22 cellular contexts compared by ENCODE assay signal in the genomic region with DNA sequence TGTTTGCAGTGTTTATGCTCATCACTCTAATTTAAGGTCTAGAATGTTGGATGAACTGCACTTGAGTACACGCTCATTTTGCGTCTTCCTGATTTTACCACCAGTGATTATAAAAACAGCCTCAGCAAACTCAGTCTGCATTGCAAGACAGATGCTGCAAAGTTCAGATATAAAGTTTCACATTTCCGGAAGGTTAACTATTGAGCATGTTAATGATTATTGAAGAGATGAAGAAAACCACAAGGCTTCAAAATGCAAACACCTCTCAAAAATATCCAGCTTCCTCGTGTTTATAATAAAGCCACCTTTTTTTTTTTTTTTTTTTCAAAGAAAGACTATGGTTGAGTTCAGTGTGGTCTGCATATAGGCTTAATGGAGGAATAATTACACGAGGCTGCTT.
A peak's percentile ranks its signal among the peaks of the same experiment; 100 is the strongest.
DNase-seq lines count a peak whose midpoint lies in the region; ATAC-seq, FAIRE-seq and TF ChIP-seq lines count a peak whose summit lies in the region.
"Had no signal": no experiment of that assay in that cellular context is flagged by ENCODE, and none has a peak within 500 bp of the region (broad histone marks: within the 10 kb centered on the region; RNA-seq: fewer than 3 reads in every experiment).

No MANE protein-coding gene starts in this region.

- in situ Hi-C loops in Caki2 (cut with HindIII; ENCODE audit: low pct_unique_long_range_greater_than_20kb, low sequenced_read_pairs): no loop called here
- in situ Hi-C loops in HepG2 (cut with HindIII; ENCODE audit: extremely low pct_ligation_motif_present, low pct_unique_long_range_greater_than_20kb): no loop called here
- in situ Hi-C loops in GM13977 (cut with MboI; ENCODE audit: low pct_unique_long_range_greater_than_20kb, low sequenced_read_pairs, unreplicated experiment): no loop called here

- ATAC-seq in HepG2 (peak; percentile 70), GM19328 (IDR thresholded peaks at IDR 0.05; ENCODE audit: unreplicated experiment) (no peak)
- ATAC-seq: GM23338, Panc1 had no signal

- no peak overlapping the region for H3K4me3 ChIP-seq in Loucy (ENCODE audit: low read length, poor library complexity, severe bottlenecking)
- no peak overlapping the region for H3K4me3 ChIP-seq in colonic mucosa
- no peak overlapping the region; a peak in 1 of 6 replicates for H3K4me3 ChIP-seq in HepG2 (replicated peaks in 1 of 3; ENCODE audit: insufficient read depth in 1 of 3, low read depth in 2 of 3, low read length in 3 of 3)
- H3K4me3 ChIP-seq: BLaER1, GM23338, SJSA1 had no signal

- TF ChIP-seq CTCF in Loucy (conservative IDR thresholded peaks at IDR 0.05; ENCODE audit: low read length) (no peak), colonic mucosa (IDR thresholded peaks at IDR 0.05) (no peak), HepG2 (CRISPR knock-in tag; IDR thresholded peaks at IDR 0.05) (no peak), GM13977 (IDR thresholded peaks at IDR 0.05; ENCODE audit: extremely low read depth, insufficient read depth, missing control alignments) (no peak)

- no peak for TF ChIP-seq RAD21 in HepG2 (CRISPR knock-in tag; IDR thresholded peaks at IDR 0.05)

- H3K79me2 ChIP-seq in Loucy (ENCODE audit: insufficient read depth, low read length): no peaks in the 10 kb centered on the region
- no peaks in the 10 kb centered on the region for H3K79me2 ChIP-seq in HepG2 (ENCODE audit: insufficient read depth, low read length)

- TF ChIP-seq EP300 in HepG2 (IDR thresholded peaks at IDR 0.05; ENCODE audit: low read depth in 2 of 2, low read length in 2 of 2): peak in 1 of 2 experiments; percentile 85; a peak in 2 of 4 replicates
- no peak for TF ChIP-seq EP300 in HepG2 (CRISPR knock-in tag; IDR thresholded peaks at IDR 0.05; ENCODE audit: borderline replicate concordance)

- H4K20me1 ChIP-seq in Loucy (ENCODE audit: insufficient read depth, low read length, poor library complexity, severe bottlenecking): no peaks in the 10 kb centered on the region
- no peaks in the 10 kb centered on the region for H4K20me1 ChIP-seq in HepG2 (ENCODE audit: insufficient read depth, low read length)
- H4K20me1 ChIP-seq: BLaER1 had no signal

- H3K4me2 ChIP-seq in Loucy (ENCODE audit: low read depth, low read length, poor library complexity, severe bottlenecking): no peak overlapping the region
- H3K4me2 ChIP-seq in HepG2 (ENCODE audit: low read depth, low read length): peak overlapping the region; percentile 64
- H3K4me2 ChIP-seq: BLaER1, GM23338 had no signal

- no peaks in the 10 kb centered on the region for H3K27me3 ChIP-seq in Loucy (ENCODE audit: insufficient read depth, low read length, poor library complexity, severe bottlenecking)
- no peaks in the 10 kb centered on the region for H3K27me3 ChIP-seq in colonic mucosa
- no peaks in the 10 kb centered on the region for H3K27me3 ChIP-seq in HepG2 (ENCODE audit: control insufficient read depth in 1 of 2, insufficient read depth in 2 of 2, low read length in 2 of 2)
- H3K27me3 ChIP-seq: BLaER1, SJSA1 had no signal

- intact Hi-C loops in colonic mucosa (cut with DNase I) (no loop called here), HepG2 (cut with micrococcal nuclease; ENCODE audit: unreplicated experiment) (loop anchor here (1.0 to 5.0 kb wide), 5 partner anchors 60 to 511 kb away; a partner anchor contains a TSS)

- no TSS peak for BruUV-seq in HepG2 (replicated peaks; lab: Mats Ljungman, UMichigan)

- H3K9me2 ChIP-seq in Loucy (replicated peaks; ENCODE audit: low read depth, low read length): no peaks in the 10 kb centered on the region

- FAIRE-seq in HepG2 (lab: Jason Lieb, UNC): peak; percentile 71
- FAIRE-seq: A204.1, D721Med had no signal

- peak overlapping the region; percentile 12; the same call in 1 of the 2 replicates for H2AFZ ChIP-seq in Loucy (ENCODE audit: low read length)
- no peak overlapping the region for H2AFZ ChIP-seq in HepG2 (ENCODE audit: low read length)
- H2AFZ ChIP-seq: GM23338 had no signal

- CTCF ChIA-PET in HepG2 (lab: Yijun Ruan, JAX; ENCODE audit: low intra/inter-chr PET ratio, low total read pairs): no interaction called here

- H3K27ac ChIP-seq in colonic mucosa: peak overlapping the region; percentile 28
- H3K27ac ChIP-seq in HepG2 (ENCODE audit: extremely low read length, insufficient read depth, low read length): peak overlapping the region; percentile 79
- H3K27ac ChIP-seq: BLaER1, HL-60, SJSA1 had no signal

- POLR2A ChIA-PET in HepG2 (lab: Yijun Ruan, JAX): interaction anchor here (0.7 to 2.6 kb wide), 16 partner anchors 58 to 450 kb away, joined by 3 to 26 read pairs (median 4); a partner anchor contains a TSS

- no peaks in the 10 kb centered on the region for H3K36me3 ChIP-seq in Loucy (ENCODE audit: insufficient read depth, low read length)
- no peaks in the 10 kb centered on the region for H3K36me3 ChIP-seq in colonic mucosa
- H3K36me3 ChIP-seq in HepG2 (replicated peaks in 1 of 2; ENCODE audit: control insufficient read depth in 1 of 2, insufficient read depth in 2 of 2, low read length in 2 of 2): no peaks in the 10 kb centered on the region
- H3K36me3 ChIP-seq: BLaER1, SJSA1 had no signal

- no peaks in the 10 kb centered on the region for H3K4me1 ChIP-seq in Loucy (ENCODE audit: insufficient read depth, low read length, poor library complexity, severe bottlenecking)
- H3K4me1 ChIP-seq in colonic mucosa: no peaks in the 10 kb centered on the region
- H3K4me1 ChIP-seq in HepG2 (ENCODE audit: insufficient read depth, low read length): peaks cover 63% of the 10 kb centered on the region
- H3K4me1 ChIP-seq: BLaER1, SJSA1 had no signal

- H3K9me3 ChIP-seq in Loucy (ENCODE audit: insufficient read depth, low read depth, low read length): no peaks in the 10 kb centered on the region
- no peaks in the 10 kb centered on the region for H3K9me3 ChIP-seq in colonic mucosa
- H3K9me3 ChIP-seq in HepG2 (ENCODE audit: low read length): no peaks in the 10 kb centered on the region
- H3K9me3 ChIP-seq: BLaER1, SJSA1 had no signal

- WGBS in HepG2 (ENCODE audit: low lambda C conversion rate): 4% methylated on average over 5 of the region's 5 CpGs

- H3F3A ChIP-seq in Loucy (ENCODE audit: low read depth): no peaks in the 10 kb centered on the region

- H3K9ac ChIP-seq in Loucy (ENCODE audit: low read depth, low read length, poor library complexity, severe bottlenecking) (no peak overlapping the region), colonic mucosa (ENCODE audit: low read depth in 2 of 2, low read length in 2 of 2) (no peak overlapping the region), HepG2 (ENCODE audit: insufficient read depth, low read depth, low read length) (no peak overlapping the region)
- H3K9ac ChIP-seq: BLaER1 had no signal

- no peak for TF ChIP-seq POLR2A in HepG2 (IDR thresholded peaks at IDR 0.05; ENCODE audit: insufficient read depth in 1 of 2, low read depth in 2 of 2, low read length in 2 of 2)

- DNase-seq in Caki2 (ENCODE audit: low read depth) (peak; percentile 11), colonic mucosa (no peak), HepG2 (ENCODE audit: low spot score) (peak; percentile 92), NCI-H1436 treated with DMSO at 0.1 percent for 48 hours (lab: John Stamatoyannopoulos, UW) (no peak), GM13977 (ENCODE audit: low spot score) (no peak), NCI-H187 (lab: John Stamatoyannopoulos, UW) (no peak)
- DNase-seq: CD4-positive, alpha-beta memory T cell; DND-41; HCEC 1CT; NCI-H1417 treated with DMSO at 0.1 percent for 48 hours; NCI-H2029; NCI-H345; NCI-H524 treated with DMSO at 0.1 percent for 48 hours had no signal

TF ChIP-seq in HepG2, 621 proteins besides CTCF, POLR2A, EP300 and RAD21 (continues in another document):
- TF ChIP-seq, protein P1, sequence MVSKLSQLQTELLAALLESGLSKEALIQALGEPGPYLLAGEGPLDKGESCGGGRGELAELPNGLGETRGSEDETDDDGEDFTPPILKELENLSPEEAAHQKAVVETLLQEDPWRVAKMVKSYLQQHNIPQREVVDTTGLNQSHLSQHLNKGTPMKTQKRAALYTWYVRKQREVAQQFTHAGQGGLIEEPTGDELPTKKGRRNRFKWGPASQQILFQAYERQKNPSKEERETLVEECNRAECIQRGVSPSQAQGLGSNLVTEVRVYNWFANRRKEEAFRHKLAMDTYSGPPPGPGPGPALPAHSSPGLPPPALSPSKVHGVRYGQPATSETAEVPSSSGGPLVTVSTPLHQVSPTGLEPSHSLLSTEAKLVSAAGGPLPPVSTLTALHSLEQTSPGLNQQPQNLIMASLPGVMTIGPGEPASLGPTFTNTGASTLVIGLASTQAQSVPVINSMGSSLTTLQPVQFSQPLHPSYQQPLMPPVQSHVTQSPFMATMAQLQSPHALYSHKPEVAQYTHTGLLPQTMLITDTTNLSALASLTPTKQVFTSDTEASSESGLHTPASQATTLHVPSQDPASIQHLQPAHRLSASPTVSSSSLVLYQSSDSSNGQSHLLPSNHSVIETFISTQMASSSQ (IDR thresholded peaks at IDR 0.05; ENCODE audit: low read depth): peak; percentile 86
- TF ChIP-seq, protein P1 (CRISPR knock-in tag; IDR thresholded peaks at IDR 0.05; ENCODE audit: borderline replicate concordance): peak; percentile 81; the same call in 1 of the 2 replicates
- TF ChIP-seq, protein P2, sequence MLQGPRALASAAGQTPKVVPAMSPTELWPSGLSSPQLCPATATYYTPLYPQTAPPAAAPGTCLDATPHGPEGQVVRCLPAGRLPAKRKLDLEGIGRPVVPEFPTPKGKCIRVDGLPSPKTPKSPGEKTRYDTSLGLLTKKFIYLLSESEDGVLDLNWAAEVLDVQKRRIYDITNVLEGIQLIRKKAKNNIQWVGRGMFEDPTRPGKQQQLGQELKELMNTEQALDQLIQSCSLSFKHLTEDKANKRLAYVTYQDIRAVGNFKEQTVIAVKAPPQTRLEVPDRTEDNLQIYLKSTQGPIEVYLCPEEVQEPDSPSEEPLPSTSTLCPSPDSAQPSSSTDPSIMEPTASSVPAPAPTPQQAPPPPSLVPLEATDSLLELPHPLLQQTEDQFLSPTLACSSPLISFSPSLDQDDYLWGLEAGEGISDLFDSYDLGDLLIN (CRISPR knock-in tag; IDR thresholded peaks at IDR 0.05; ENCODE audit: borderline replicate concordance): no peak
- TF ChIP-seq MBD4 (IDR thresholded peaks at IDR 0.05; ENCODE audit: borderline replicate concordance, low read length) (peak; percentile 36; the same call in 1 of the 2 replicates), SCMH1 (CRISPR knock-in tag; IDR thresholded peaks at IDR 0.05; ENCODE audit: borderline replicate concordance) (no peak)

Comparison
In these comparisons a context has a peak if more than half of its experiments do, and no peak if none do; other contexts are left out.
1. DNase-seq: peak in Caki2 (single experiment) and HepG2 (single experiment); none in colonic mucosa (single experiment), NCI-H1436 treated with DMSO at 0.1 percent for 48 hours (single experiment), GM13977 (single experiment) and NCI-H187 (0 of 2).